8 cellular contexts compared by ENCODE assay signal in genomic region chr5:64784451-64785025, GRCh38. TPM values are rescaled to one million over a fixed set of nuclear protein-coding genes. Genes with fewer than 3 reads are reported as not detected.
A peak's percentile ranks its signal among the peaks of the same experiment; 100 is the strongest.
DNase-seq lines count a peak whose midpoint lies in the region; ATAC-seq, FAIRE-seq and TF ChIP-seq lines count a peak whose summit lies in the region.

No MANE protein-coding gene starts in this region.

- peak; percentile 63 for FAIRE-seq in astrocyte (lab: Jason Lieb, UNC)

- H3K27me3 ChIP-seq in astrocyte (ENCODE audit: insufficient read depth, low read length) (no peaks in the 10 kb centered on the region), iPS DF 6.9 (ENCODE audit: control insufficient read depth, insufficient read depth, low read length) (no peaks in the 10 kb centered on the region)

- no peaks in the 10 kb centered on the region for H3K9me3 Mint-ChIP-seq in astrocyte (ENCODE audit: unreplicated experiment)

- peak; percentile 49 for DNase-seq in NCI-H187 treated with DMSO at 0.1 percent for 48 hours (lab: John Stamatoyannopoulos, UW)
- DNase-seq in T-helper 9 cell, result peak; percentile 65
- peak; percentile 53 for DNase-seq in astrocyte (ENCODE audit: low read depth)
- peak; percentile 41 for DNase-seq in iPS DF 6.9 (ENCODE audit: low read depth, low spot score)
- DNase-seq in stimulated activated CD4-positive, alpha-beta T cell treated with anti-CD3 and anti-CD28 coated beads, Interleukin-12 subunit alpha, Interleukin-12 subunit beta, amount 100 ng/mL, for 24 hours (ENCODE audit: low read depth in 2 of 2), result peak; percentile 18 to 63
- DNase-seq in mesenteric fat pad (ENCODE audit: low spot score), result no peak

- H3K4me1 Mint-ChIP-seq in astrocyte (ENCODE audit: low read depth, unreplicated experiment), result peaks cover 8% of the 10 kb centered on the region

- peaks cover 3% of the 10 kb centered on the region for H3K79me2 ChIP-seq in astrocyte (ENCODE audit: insufficient read depth, low read length)

- no peak overlapping the region for H2AFZ ChIP-seq in astrocyte (ENCODE audit: low read depth, low read length)

- H3K27ac ChIP-seq in astrocyte (ENCODE audit: low read depth, low read length), result no peak overlapping the region
- no peak overlapping the region for H3K27ac ChIP-seq in iPS DF 6.9 (ENCODE audit: low read length)

- H3K4me3 ChIP-seq in astrocyte (ENCODE audit: insufficient read depth, low read depth, low read length) (no peak overlapping the region), iPS DF 6.9 (ENCODE audit: low read length) (no peak overlapping the region)

- H3K27me3 Mint-ChIP-seq in astrocyte (ENCODE audit: low read depth, unreplicated experiment), result no peaks in the 10 kb centered on the region

- no peaks in the 10 kb centered on the region for H3K36me3 ChIP-seq in astrocyte (ENCODE audit: insufficient read depth, low read length)
- no peaks in the 10 kb centered on the region for H3K36me3 ChIP-seq in iPS DF 6.9 (ENCODE audit: control insufficient read depth, insufficient read depth, low read length)

- H3K4me3 Mint-ChIP-seq in astrocyte (ENCODE audit: unreplicated experiment), result no peak overlapping the region

- WGBS in iPS DF 6.9 (ENCODE audit: insufficient coverage, insufficient read length), result no CpG with 5 or more reads among the region's 3 CpGs

- H4K20me1 ChIP-seq in astrocyte (ENCODE audit: insufficient read depth, low read length), result no peaks in the 10 kb centered on the region

- H3K4me1 ChIP-seq in astrocyte (ENCODE audit: insufficient read depth, low read length) (no peaks in the 10 kb centered on the region), iPS DF 6.9 (ENCODE audit: control insufficient read depth, insufficient read depth, low read length) (no peaks in the 10 kb centered on the region)

- peak; percentile 90 for TF ChIP-seq CTCF in astrocyte (IDR thresholded peaks at IDR 0.05; ENCODE audit: insufficient read depth, low read depth, low read length)

- ATAC-seq in GM18499 (IDR thresholded peaks at IDR 0.05; ENCODE audit: insufficient read depth, unreplicated experiment) (peak; percentile 69), HG02840 (IDR thresholded peaks at IDR 0.05; ENCODE audit: low FRiP score, unreplicated experiment) (peak; percentile 77)

- H3K9ac ChIP-seq in astrocyte (ENCODE audit: low read length), result no peak overlapping the region

- H3K36me3 Mint-ChIP-seq in astrocyte (ENCODE audit: low read depth, unreplicated experiment), result peaks cover 3% of the 10 kb centered on the region

- H3K9me3 ChIP-seq in astrocyte (ENCODE audit: insufficient read depth, low read depth, low read length) (no peaks in the 10 kb centered on the region), iPS DF 6.9 (ENCODE audit: control insufficient read depth, insufficient read depth, low read length) (no peaks in the 10 kb centered on the region)

- no peak overlapping the region for H3K4me2 ChIP-seq in astrocyte (ENCODE audit: low read length)

- no peak overlapping the region for H3K27ac Mint-ChIP-seq in astrocyte (ENCODE audit: unreplicated experiment)

RNA-seq across cellular contexts. Expression of gene CWC27, which starts 15.8 kb away (rescaled TPM):
- total RNA-seq in astrocyte (23.2 and 25.7 TPM in 2 replicates), mesenteric fat pad (20.4 TPM)

RNA-seq across cellular contexts. Expression of gene SREK1IP1, which starts 16.0 kb away (rescaled TPM):
- total RNA-seq in astrocyte (26.2 and 27.3 TPM in 2 replicates), mesenteric fat pad (22.2 TPM)
